In genomic region chr7:101156866-101157589, GRCh38 we compare ENCODE assay signal across 1 cellular context.
TF ChIP-seq lines count a peak whose summit lies in the region.

No MANE protein-coding gene starts in this region.

TF ChIP-seq in GM12878, 131 proteins besides CTCF, POLR2A, EP300 and RAD21:
- TF ChIP-seq, protein P1, sequence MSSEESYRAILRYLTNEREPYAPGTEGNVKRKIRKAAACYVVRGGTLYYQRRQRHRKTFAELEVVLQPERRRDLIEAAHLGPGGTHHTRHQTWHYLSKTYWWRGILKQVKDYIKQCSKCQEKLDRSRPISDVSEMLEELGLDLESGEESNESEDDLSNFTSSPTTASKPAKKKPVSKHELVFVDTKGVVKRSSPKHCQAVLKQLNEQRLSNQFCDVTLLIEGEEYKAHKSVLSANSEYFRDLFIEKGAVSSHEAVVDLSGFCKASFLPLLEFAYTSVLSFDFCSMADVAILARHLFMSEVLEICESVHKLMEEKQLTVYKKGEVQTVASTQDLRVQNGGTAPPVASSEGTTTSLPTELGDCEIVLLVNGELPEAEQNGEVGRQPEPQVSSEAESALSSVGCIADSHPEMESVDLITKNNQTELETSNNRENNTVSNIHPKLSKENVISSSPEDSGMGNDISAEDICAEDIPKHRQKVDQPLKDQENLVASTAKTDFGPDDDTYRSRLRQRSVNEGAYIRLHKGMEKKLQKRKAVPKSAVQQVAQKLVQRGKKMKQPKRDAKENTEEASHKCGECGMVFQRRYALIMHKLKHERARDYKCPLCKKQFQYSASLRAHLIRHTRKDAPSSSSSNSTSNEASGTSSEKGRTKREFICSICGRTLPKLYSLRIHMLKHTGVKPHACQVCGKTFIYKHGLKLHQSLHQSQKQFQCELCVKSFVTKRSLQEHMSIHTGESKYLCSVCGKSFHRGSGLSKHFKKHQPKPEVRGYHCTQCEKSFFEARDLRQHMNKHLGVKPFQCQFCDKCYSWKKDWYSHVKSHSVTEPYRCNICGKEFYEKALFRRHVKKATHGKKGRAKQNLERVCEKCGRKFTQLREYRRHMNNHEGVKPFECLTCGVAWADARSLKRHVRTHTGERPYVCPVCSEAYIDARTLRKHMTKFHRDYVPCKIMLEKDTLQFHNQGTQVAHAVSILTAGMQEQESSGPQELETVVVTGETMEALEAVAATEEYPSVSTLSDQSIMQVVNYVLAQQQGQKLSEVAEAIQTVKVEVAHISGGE (CRISPR knock-in tag; IDR thresholded peaks at IDR 0.05) = no peak
- TF ChIP-seq, protein P2, sequence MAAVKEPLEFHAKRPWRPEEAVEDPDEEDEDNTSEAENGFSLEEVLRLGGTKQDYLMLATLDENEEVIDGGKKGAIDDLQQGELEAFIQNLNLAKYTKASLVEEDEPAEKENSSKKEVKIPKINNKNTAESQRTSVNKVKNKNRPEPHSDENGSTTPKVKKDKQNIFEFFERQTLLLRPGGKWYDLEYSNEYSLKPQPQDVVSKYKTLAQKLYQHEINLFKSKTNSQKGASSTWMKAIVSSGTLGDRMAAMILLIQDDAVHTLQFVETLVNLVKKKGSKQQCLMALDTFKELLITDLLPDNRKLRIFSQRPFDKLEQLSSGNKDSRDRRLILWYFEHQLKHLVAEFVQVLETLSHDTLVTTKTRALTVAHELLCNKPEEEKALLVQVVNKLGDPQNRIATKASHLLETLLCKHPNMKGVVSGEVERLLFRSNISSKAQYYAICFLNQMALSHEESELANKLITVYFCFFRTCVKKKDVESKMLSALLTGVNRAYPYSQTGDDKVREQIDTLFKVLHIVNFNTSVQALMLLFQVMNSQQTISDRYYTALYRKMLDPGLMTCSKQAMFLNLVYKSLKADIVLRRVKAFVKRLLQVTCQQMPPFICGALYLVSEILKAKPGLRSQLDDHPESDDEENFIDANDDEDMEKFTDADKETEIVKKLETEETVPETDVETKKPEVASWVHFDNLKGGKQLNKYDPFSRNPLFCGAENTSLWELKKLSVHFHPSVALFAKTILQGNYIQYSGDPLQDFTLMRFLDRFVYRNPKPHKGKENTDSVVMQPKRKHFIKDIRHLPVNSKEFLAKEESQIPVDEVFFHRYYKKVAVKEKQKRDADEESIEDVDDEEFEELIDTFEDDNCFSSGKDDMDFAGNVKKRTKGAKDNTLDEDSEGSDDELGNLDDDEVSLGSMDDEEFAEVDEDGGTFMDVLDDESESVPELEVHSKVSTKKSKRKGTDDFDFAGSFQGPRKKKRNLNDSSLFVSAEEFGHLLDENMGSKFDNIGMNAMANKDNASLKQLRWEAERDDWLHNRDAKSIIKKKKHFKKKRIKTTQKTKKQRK (IDR thresholded peaks at IDR 0.05; ENCODE audit: low read depth, low read length) = no peak
- TF ChIP-seq E4F1 (IDR thresholded peaks at IDR 0.05; ENCODE audit: borderline replicate concordance, partially characterized antibody) = no peak
- 0 out of 2 replicates have a peak, but pooled peaks have one; percentile 37 for TF ChIP-seq RAD51 (IDR thresholded peaks at IDR 0.05)
- no peak for TF ChIP-seq POLR2AphosphoS5 (IDR thresholded peaks at IDR 0.05; ENCODE audit: low read length)
- TF ChIP-seq ZNF622 (IDR thresholded peaks at IDR 0.05) = no peak
- TF ChIP-seq EED (IDR thresholded peaks at IDR 0.05; ENCODE audit: low read depth) = no peak
- TF ChIP-seq KLF5 (IDR thresholded peaks at IDR 0.05; ENCODE audit: partially characterized antibody) = no peak
- TF ChIP-seq, protein P3, sequence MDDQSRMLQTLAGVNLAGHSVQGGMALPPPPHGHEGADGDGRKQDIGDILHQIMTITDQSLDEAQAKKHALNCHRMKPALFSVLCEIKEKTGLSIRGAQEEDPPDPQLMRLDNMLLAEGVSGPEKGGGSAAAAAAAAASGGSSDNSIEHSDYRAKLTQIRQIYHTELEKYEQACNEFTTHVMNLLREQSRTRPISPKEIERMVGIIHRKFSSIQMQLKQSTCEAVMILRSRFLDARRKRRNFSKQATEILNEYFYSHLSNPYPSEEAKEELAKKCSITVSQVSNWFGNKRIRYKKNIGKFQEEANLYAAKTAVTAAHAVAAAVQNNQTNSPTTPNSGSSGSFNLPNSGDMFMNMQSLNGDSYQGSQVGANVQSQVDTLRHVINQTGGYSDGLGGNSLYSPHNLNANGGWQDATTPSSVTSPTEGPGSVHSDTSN (IDR thresholded peaks at IDR 0.05; ENCODE audit: insufficient replicate concordance, low read depth, low read length) = no peak
- TF ChIP-seq ASH2L (IDR thresholded peaks at IDR 0.05; ENCODE audit: borderline replicate concordance, low read depth) = no peak
- TF ChIP-seq REST (IDR thresholded peaks at IDR 0.05; ENCODE audit: low read depth, low read length) = no peak
- TF ChIP-seq BHLHE40 (IDR thresholded peaks at IDR 0.05; ENCODE audit: borderline replicate concordance in 1 of 2, low read depth in 2 of 2, low read length in 1 of 2) = peak; percentile 82 to 88
- no peak for TF ChIP-seq CBFB (IDR thresholded peaks at IDR 0.05; ENCODE audit: low read depth)
- TF ChIP-seq KDM1A (IDR thresholded peaks at IDR 0.05; ENCODE audit: borderline replicate concordance) = no peak
- no peak for TF ChIP-seq RFX5 (IDR thresholded peaks at IDR 0.05; ENCODE audit: low read depth, low read length)
- TF ChIP-seq RCOR1 (conservative IDR thresholded peaks at IDR 0.05; ENCODE audit: low read depth, low read length) = no peak
- TF ChIP-seq NFYA (IDR thresholded peaks at IDR 0.05; ENCODE audit: borderline replicate concordance, low read depth, low read length) = no peak
